ENCODE assay signal across 1 cellular context in the genomic region with DNA sequence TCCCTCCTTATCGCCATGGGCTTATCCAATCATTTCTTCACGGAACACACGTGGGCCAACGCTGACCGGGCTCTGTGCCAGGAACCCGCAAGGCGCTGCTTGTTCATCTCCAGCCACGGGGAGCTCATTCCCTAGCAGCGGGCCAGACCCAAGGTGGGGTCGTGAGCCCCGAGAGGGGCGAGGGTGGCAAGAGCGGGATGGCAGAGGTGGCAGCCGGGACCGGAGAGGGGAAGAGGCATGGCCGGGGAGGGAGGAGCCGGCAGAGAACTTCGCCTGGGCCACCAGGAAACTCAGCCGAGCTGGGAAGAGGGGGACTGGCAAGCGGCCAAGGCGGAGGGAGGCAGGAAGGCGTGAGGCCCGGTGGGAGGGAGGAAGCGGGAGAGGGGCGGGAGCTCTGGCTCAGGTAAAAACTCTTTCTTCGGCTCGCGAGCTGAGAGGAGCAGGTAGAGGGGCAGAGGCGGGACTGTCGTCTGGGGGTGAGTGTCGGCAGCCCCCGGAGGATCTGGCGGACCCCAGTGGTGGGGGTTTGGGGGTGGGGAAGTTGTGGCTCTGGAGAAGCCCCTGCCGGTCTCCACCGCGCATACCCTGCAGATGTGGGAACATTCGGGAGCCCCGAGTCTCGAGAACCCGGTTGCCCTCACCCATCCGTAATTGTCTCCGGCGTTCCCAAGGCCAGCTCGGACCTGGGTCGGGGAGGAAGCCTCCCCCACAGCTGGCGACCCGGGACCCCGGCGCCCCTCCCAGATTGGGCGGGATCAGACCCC.
TF ChIP-seq lines count a peak whose summit lies in the region.

A gene with protein sequence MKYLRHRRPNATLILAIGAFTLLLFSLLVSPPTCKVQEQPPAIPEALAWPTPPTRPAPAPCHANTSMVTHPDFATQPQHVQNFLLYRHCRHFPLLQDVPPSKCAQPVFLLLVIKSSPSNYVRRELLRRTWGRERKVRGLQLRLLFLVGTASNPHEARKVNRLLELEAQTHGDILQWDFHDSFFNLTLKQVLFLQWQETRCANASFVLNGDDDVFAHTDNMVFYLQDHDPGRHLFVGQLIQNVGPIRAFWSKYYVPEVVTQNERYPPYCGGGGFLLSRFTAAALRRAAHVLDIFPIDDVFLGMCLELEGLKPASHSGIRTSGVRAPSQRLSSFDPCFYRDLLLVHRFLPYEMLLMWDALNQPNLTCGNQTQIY (plus strand): TSS at position 408 of the 764 bp plus-strand sequence. CDS start 12,670 bp downstream, outside the sequence.

TF ChIP-seq in HepG2, 621 proteins besides CTCF, POLR2A, EP300 and RAD21 (continued from another document and continues in another):
- TF ChIP-seq, protein P1, sequence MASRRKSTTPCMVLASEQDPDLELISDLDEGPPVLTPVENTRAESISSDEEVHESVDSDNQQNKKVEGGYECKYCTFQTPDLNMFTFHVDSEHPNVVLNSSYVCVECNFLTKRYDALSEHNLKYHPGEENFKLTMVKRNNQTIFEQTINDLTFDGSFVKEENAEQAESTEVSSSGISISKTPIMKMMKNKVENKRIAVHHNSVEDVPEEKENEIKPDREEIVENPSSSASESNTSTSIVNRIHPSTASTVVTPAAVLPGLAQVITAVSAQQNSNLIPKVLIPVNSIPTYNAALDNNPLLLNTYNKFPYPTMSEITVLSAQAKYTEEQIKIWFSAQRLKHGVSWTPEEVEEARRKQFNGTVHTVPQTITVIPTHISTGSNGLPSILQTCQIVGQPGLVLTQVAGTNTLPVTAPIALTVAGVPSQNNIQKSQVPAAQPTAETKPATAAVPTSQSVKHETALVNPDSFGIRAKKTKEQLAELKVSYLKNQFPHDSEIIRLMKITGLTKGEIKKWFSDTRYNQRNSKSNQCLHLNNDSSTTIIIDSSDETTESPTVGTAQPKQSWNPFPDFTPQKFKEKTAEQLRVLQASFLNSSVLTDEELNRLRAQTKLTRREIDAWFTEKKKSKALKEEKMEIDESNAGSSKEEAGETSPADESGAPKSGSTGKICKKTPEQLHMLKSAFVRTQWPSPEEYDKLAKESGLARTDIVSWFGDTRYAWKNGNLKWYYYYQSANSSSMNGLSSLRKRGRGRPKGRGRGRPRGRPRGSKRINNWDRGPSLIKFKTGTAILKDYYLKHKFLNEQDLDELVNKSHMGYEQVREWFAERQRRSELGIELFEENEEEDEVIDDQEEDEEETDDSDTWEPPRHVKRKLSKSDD (CRISPR knock-in tag; IDR thresholded peaks at IDR 0.05; ENCODE audit: low read depth) = no peak
- TF ChIP-seq HHEX (CRISPR knock-in tag; IDR thresholded peaks at IDR 0.05) (no peak), ZNF33B (CRISPR knock-in tag; IDR thresholded peaks at IDR 0.05) (0 out of 2 replicates have a peak, but pooled peaks have one; percentile 53), ZNF274 (CRISPR knock-in tag; IDR thresholded peaks at IDR 0.05) (peak; percentile 58; the same call in 1 of the 2 replicates), ZNF180 (CRISPR knock-in tag; IDR thresholded peaks at IDR 0.05; ENCODE audit: borderline replicate concordance, low read depth) (no peak), ZNF777 (CRISPR knock-in tag; IDR thresholded peaks at IDR 0.05) (no peak), SOX5 (CRISPR knock-in tag; IDR thresholded peaks at IDR 0.05; ENCODE audit: borderline replicate concordance) (0 out of 2 replicates have a peak, but pooled peaks have one; percentile 17), NCOA5 (CRISPR knock-in tag; IDR thresholded peaks at IDR 0.05) (no peak), MYC (CRISPR knock-in tag; IDR thresholded peaks at IDR 0.05; ENCODE audit: borderline replicate concordance) (peak; percentile 42; the same call in 1 of the 2 replicates), SP140L (CRISPR knock-in tag; IDR thresholded peaks at IDR 0.05; ENCODE audit: borderline replicate concordance) (no peak), ETV5 (CRISPR knock-in tag; IDR thresholded peaks at IDR 0.05; ENCODE audit: borderline replicate concordance) (peak; percentile 18; the same call in 1 of the 2 replicates), FOSL1 (CRISPR knock-in tag; IDR thresholded peaks at IDR 0.05; ENCODE audit: borderline replicate concordance) (no peak), SALL1 (CRISPR knock-in tag; IDR thresholded peaks at IDR 0.05) (peak; percentile 30; the same call in 1 of the 2 replicates), ZNF468 (CRISPR knock-in tag; IDR thresholded peaks at IDR 0.05) (no peak), KDM4B (CRISPR knock-in tag; IDR thresholded peaks at IDR 0.05) (no peak)
- TF ChIP-seq, protein P2, sequence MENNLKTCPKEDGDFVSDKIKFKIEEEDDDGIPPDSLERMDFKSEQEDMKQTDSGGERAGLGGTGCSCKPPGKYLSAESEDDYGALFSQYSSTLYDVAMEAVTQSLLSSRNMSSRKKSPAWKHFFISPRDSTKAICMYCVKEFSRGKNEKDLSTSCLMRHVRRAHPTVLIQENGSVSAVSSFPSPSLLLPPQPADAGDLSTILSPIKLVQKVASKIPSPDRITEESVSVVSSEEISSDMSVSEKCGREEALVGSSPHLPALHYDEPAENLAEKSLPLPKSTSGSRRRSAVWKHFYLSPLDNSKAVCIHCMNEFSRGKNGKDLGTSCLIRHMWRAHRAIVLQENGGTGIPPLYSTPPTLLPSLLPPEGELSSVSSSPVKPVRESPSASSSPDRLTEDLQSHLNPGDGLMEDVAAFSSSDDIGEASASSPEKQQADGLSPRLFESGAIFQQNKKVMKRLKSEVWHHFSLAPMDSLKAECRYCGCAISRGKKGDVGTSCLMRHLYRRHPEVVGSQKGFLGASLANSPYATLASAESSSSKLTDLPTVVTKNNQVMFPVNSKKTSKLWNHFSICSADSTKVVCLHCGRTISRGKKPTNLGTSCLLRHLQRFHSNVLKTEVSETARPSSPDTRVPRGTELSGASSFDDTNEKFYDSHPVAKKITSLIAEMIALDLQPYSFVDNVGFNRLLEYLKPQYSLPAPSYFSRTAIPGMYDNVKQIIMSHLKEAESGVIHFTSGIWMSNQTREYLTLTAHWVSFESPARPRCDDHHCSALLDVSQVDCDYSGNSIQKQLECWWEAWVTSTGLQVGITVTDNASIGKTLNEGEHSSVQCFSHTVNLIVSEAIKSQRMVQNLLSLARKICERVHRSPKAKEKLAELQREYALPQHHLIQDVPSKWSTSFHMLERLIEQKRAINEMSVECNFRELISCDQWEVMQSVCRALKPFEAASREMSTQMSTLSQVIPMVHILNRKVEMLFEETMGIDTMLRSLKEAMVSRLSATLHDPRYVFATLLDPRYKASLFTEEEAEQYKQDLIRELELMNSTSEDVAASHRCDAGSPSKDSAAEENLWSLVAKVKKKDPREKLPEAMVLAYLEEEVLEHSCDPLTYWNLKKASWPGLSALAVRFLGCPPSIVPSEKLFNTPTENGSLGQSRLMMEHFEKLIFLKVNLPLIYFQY (CRISPR knock-in tag; IDR thresholded peaks at IDR 0.05; ENCODE audit: borderline replicate concordance) = peak; percentile 27; the same call in 1 of the 2 replicates
- TF ChIP-seq, protein P3, sequence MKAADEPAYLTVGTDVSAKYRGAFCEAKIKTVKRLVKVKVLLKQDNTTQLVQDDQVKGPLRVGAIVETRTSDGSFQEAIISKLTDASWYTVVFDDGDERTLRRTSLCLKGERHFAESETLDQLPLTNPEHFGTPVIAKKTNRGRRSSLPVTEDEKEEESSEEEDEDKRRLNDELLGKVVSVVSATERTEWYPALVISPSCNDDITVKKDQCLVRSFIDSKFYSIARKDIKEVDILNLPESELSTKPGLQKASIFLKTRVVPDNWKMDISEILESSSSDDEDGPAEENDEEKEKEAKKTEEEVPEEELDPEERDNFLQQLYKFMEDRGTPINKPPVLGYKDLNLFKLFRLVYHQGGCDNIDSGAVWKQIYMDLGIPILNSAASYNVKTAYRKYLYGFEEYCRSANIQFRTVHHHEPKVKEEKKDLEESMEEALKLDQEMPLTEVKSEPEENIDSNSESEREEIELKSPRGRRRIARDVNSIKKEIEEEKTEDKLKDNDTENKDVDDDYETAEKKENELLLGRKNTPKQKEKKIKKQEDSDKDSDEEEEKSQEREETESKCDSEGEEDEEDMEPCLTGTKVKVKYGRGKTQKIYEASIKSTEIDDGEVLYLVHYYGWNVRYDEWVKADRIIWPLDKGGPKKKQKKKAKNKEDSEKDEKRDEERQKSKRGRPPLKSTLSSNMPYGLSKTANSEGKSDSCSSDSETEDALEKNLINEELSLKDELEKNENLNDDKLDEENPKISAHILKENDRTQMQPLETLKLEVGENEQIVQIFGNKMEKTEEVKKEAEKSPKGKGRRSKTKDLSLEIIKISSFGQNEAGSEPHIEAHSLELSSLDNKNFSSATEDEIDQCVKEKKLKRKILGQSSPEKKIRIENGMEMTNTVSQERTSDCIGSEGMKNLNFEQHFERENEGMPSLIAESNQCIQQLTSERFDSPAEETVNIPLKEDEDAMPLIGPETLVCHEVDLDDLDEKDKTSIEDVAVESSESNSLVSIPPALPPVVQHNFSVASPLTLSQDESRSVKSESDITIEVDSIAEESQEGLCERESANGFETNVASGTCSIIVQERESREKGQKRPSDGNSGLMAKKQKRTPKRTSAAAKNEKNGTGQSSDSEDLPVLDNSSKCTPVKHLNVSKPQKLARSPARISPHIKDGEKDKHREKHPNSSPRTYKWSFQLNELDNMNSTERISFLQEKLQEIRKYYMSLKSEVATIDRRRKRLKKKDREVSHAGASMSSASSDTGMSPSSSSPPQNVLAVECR (CRISPR knock-in tag; IDR thresholded peaks at IDR 0.05; ENCODE audit: borderline replicate concordance) = peak; percentile 24; the same call in 1 of the 2 replicates
- TF ChIP-seq, protein P4, sequence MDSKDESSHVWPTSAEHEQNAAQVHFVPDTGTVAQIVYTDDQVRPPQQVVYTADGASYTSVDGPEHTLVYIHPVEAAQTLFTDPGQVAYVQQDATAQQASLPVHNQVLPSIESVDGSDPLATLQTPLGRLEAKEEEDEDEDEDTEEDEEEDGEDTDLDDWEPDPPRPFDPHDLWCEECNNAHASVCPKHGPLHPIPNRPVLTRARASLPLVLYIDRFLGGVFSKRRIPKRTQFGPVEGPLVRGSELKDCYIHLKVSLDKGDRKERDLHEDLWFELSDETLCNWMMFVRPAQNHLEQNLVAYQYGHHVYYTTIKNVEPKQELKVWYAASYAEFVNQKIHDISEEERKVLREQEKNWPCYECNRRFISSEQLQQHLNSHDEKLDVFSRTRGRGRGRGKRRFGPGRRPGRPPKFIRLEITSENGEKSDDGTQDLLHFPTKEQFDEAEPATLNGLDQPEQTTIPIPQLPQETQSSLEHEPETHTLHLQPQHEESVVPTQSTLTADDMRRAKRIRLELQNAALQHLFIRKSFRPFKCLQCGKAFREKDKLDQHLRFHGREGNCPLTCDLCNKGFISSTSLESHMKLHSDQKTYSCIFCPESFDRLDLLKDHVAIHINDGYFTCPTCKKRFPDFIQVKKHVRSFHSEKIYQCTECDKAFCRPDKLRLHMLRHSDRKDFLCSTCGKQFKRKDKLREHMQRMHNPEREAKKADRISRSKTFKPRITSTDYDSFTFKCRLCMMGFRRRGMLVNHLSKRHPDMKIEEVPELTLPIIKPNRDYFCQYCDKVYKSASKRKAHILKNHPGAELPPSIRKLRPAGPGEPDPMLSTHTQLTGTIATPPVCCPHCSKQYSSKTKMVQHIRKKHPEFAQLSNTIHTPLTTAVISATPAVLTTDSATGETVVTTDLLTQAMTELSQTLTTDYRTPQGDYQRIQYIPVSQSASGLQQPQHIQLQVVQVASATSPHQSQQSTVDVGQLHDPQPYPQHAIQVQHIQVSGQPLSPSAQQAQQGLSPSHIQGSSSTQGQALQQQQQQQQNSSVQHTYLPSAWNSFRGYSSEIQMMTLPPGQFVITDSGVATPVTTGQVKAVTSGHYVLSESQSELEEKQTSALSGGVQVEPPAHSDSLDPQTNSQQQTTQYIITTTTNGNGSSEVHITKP (CRISPR knock-in tag; IDR thresholded peaks at IDR 0.05; ENCODE audit: low read depth) = peak; percentile 28; the same call in 1 of the 2 replicates
- TF ChIP-seq, protein P5, sequence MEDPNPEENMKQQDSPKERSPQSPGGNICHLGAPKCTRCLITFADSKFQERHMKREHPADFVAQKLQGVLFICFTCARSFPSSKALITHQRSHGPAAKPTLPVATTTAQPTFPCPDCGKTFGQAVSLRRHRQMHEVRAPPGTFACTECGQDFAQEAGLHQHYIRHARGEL (CRISPR knock-in tag; IDR thresholded peaks at IDR 0.05) = peak; percentile 78; the same call in 1 of the 2 replicates
- TF ChIP-seq, protein P6, sequence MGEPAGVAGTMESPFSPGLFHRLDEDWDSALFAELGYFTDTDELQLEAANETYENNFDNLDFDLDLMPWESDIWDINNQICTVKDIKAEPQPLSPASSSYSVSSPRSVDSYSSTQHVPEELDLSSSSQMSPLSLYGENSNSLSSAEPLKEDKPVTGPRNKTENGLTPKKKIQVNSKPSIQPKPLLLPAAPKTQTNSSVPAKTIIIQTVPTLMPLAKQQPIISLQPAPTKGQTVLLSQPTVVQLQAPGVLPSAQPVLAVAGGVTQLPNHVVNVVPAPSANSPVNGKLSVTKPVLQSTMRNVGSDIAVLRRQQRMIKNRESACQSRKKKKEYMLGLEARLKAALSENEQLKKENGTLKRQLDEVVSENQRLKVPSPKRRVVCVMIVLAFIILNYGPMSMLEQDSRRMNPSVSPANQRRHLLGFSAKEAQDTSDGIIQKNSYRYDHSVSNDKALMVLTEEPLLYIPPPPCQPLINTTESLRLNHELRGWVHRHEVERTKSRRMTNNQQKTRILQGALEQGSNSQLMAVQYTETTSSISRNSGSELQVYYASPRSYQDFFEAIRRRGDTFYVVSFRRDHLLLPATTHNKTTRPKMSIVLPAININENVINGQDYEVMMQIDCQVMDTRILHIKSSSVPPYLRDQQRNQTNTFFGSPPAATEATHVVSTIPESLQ (CRISPR knock-in tag; conservative IDR thresholded peaks at IDR 0.05) = no peak
- TF ChIP-seq, protein P7, sequence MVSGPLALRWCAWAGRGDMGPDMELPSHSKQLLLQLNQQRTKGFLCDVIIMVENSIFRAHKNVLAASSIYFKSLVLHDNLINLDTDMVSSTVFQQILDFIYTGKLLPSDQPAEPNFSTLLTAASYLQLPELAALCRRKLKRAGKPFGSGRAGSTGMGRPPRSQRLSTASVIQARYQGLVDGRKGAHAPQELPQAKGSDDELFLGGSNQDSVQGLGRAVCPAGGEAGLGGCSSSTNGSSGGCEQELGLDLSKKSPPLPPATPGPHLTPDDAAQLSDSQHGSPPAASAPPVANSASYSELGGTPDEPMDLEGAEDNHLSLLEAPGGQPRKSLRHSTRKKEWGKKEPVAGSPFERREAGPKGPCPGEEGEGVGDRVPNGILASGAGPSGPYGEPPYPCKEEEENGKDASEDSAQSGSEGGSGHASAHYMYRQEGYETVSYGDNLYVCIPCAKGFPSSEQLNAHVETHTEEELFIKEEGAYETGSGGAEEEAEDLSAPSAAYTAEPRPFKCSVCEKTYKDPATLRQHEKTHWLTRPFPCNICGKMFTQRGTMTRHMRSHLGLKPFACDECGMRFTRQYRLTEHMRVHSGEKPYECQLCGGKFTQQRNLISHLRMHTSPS (CRISPR knock-in tag; IDR thresholded peaks at IDR 0.05; ENCODE audit: low read depth) = peak; percentile 75; the same call in 1 of the 2 replicates
- TF ChIP-seq, protein P8, sequence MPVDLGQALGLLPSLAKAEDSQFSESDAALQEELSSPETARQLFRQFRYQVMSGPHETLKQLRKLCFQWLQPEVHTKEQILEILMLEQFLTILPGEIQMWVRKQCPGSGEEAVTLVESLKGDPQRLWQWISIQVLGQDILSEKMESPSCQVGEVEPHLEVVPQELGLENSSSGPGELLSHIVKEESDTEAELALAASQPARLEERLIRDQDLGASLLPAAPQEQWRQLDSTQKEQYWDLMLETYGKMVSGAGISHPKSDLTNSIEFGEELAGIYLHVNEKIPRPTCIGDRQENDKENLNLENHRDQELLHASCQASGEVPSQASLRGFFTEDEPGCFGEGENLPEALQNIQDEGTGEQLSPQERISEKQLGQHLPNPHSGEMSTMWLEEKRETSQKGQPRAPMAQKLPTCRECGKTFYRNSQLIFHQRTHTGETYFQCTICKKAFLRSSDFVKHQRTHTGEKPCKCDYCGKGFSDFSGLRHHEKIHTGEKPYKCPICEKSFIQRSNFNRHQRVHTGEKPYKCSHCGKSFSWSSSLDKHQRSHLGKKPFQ (CRISPR knock-in tag; IDR thresholded peaks at IDR 0.05; ENCODE audit: insufficient replicate concordance) = peak; percentile 33
